ENCODE assay signal across 26 cellular contexts in the genomic region with DNA sequence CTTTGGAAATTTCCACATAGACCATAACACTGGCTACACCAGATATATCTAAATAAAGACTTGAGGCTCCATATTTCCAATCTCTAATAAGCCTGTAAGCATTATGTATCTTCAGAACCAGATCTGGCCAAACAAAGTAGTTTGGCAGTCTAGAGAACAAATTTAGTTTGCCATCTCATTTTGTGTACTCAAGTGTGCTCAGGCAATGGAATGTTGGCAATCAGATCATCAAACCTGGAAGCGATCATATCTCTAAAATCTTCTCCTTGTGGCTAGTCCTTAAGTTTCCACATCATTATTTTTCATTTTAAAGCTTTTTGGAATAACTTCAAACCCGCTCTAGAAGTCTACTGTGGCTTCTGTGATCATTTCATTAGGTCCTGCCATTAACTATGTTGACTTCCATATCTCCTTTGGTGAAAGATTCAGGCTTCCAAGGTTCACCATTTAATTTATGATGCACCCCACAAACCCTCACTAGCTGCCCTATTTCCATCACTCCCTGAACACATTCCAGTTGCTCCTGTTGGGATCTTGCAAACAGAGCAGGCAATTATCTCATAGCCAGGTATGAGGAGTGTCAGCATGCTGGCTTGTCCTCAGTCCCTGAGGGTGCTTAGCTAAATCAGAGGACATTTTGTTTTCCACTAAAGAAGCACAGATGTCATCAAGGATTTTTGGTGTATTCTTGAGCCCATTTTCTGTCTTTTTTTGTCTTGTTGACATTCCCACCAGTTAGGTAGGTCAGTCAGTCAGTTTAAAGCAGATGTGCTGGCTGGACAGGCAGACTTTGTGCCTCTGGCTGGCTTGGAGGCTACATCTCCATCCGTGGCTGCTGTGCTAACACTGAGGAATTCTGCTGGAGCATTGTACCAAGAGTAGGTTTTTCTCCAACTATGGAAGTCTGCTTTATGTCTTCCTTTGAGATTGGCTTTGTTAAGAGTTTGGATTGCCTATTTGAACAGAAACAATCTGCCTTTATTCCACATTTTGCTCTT. TPM values are rescaled to one million over a fixed set of nuclear protein-coding genes. Genes with fewer than 3 reads are reported as not detected.
DNase-seq lines count a peak whose midpoint lies in the region; ATAC-seq and TF ChIP-seq lines count a peak whose summit lies in the region.
"Had no signal": no experiment of that assay in that cellular context is flagged by ENCODE, and none has a peak within 500 bp of the region (broad histone marks: within the 10 kb centered on the region; RNA-seq: fewer than 3 reads in every experiment).

No MANE protein-coding gene starts in this region.

- no peak overlapping the region for H2AK5ac ChIP-seq in trophoblast cell (ENCODE audit: low read length)

- TF ChIP-seq EP300 in suprapubic skin (IDR thresholded peaks at IDR 0.05) = no peak

- H4K91ac ChIP-seq in trophoblast cell (ENCODE audit: low read depth, low read length) = no peak overlapping the region

- H3K14ac ChIP-seq in trophoblast cell (ENCODE audit: low read length) = no peak overlapping the region

- no peaks in the 10 kb centered on the region for H3K36me3 ChIP-seq in trophoblast cell (ENCODE audit: control insufficient read depth in 1 of 2, insufficient read depth in 2 of 2, low read length in 2 of 2)
- H3K36me3 ChIP-seq in suprapubic skin = no peaks in the 10 kb centered on the region
- H3K36me3 ChIP-seq: SJCRH30 had no signal

- peaks cover 5% of the 10 kb centered on the region for H3K79me1 ChIP-seq in trophoblast cell (ENCODE audit: low read length)

- H3K27ac ChIP-seq in 22Rv1 (peak overlapping the region; percentile 64), trophoblast cell (ENCODE audit: low read depth, low read length) (peak overlapping the region; percentile 43), suprapubic skin (no peak overlapping the region)
- H3K27ac ChIP-seq: PC-9, SJCRH30 had no signal

- H3K9me3 ChIP-seq in trophoblast cell (ENCODE audit: insufficient read depth, low read depth, low read length) = no peaks in the 10 kb centered on the region
- H3K9me3 ChIP-seq in suprapubic skin = no peaks in the 10 kb centered on the region
- H3K9me3 ChIP-seq: Caco-2, SJCRH30 had no signal

- no peak overlapping the region for H2BK120ac ChIP-seq in trophoblast cell (ENCODE audit: insufficient read depth, low read length, poor library complexity)

- no peak overlapping the region for H4K12ac ChIP-seq in trophoblast cell (ENCODE audit: low read depth, low read length)

- H3K9ac ChIP-seq in trophoblast cell (ENCODE audit: low read length) = no peak overlapping the region

- no CpG with 5 or more reads among the region's 3 CpGs for WGBS in trophoblast cell (ENCODE audit: extremely low coverage, insufficient coverage, insufficient read length)
- WGBS in suprapubic skin = 39% methylated on average over 3 of the region's 3 CpGs

- no peak overlapping the region for H3K4me2 ChIP-seq in trophoblast cell (ENCODE audit: low read length)
- H3K4me2 ChIP-seq: PC-9 had no signal

- H3K27me3 ChIP-seq in trophoblast cell (ENCODE audit: insufficient read depth, low read length) (no peaks in the 10 kb centered on the region), suprapubic skin (no peaks in the 10 kb centered on the region)
- H3K27me3 ChIP-seq: SJCRH30 had no signal

- TF ChIP-seq POLR2A in suprapubic skin (IDR thresholded peaks at IDR 0.05) = no peak

- no peak overlapping the region for H2AFZ ChIP-seq in trophoblast cell (ENCODE audit: insufficient read depth, low read length, poor library complexity)
- H2AFZ ChIP-seq: PC-9 had no signal

- H2BK12ac ChIP-seq in trophoblast cell (ENCODE audit: low read length) = no peak overlapping the region

- no peak overlapping the region for H3K18ac ChIP-seq in trophoblast cell (ENCODE audit: low read length)

- no peak for ATAC-seq in GM18502 (IDR thresholded peaks at IDR 0.05; ENCODE audit: poor library complexity, unreplicated experiment)
- ATAC-seq: CD8-positive, alpha-beta T cell; Right ventricle myocardium inferior; SK-N-SH treated with all-trans-retinoic acid at 6 μM for 48 hours had no signal

- H3K4me1 ChIP-seq in trophoblast cell (ENCODE audit: control insufficient read depth in 1 of 2, insufficient read depth in 2 of 2, low read length in 2 of 2) (peaks cover 11 to 16% of the 10 kb centered on the region in 2 experiments), suprapubic skin (peaks cover 7% of the 10 kb centered on the region)
- H3K4me1 ChIP-seq: SJCRH30 had no signal

- no peak overlapping the region for H3K23ac ChIP-seq in trophoblast cell (ENCODE audit: low read length)

- H3K4me3 ChIP-seq in LNCaP clone FGC (ENCODE audit: low read depth, low read length) (no peak overlapping the region), fibroblast of villous mesenchyme (ENCODE audit: low read depth, low read length) (no peak overlapping the region), trophoblast cell (ENCODE audit: low read depth, low read length) (no peak overlapping the region), suprapubic skin (no peak overlapping the region)
- H3K4me3 ChIP-seq: PC-9, SJCRH30 had no signal

- peak; percentile 59 for DNase-seq in LNCaP clone FGC (ENCODE audit: low read depth)
- peak; percentile 13 for DNase-seq in fibroblast of villous mesenchyme (ENCODE audit: low read depth)
- DNase-seq in trophoblast cell = peak; percentile 54 to 85
- DNase-seq in ecto neural progenitor cell (ENCODE audit: low spot score) = no peak
- no peak for DNase-seq in 8988T
- no peak for DNase-seq in suprapubic skin (ENCODE audit: low spot score in 2 of 2)
- DNase-seq: AML-193; C1 segment of cervical spinal cord; Caco-2; CD8-positive, alpha-beta T cell; DMS 273 treated with DMSO at 0.1 percent for 48 hours; DMS79 treated with DMSO at 0.1 percent for 48 hours; KBM-7; NCI-H1048; NCI-H1694; NCI-H2029 treated with DMSO at 0.1 percent for 48 hours; NCI-H446 treated with DMSO at 0.1 percent for 48 hours; NCI-H526; NCI-H82; NK-92 treated with Interleukin-12 subunit alpha and Interleukin-12 subunit beta, amount 100 ng/mL, for 24 hours; PC-9; SJCRH30 had no signal

- no peak overlapping the region for H2BK5ac ChIP-seq in trophoblast cell (ENCODE audit: low read depth, low read length, poor library complexity)

- no peak overlapping the region for H3K4ac ChIP-seq in trophoblast cell (ENCODE audit: low read depth, low read length)

- peak overlapping the region; percentile 56 for H4K8ac ChIP-seq in trophoblast cell (ENCODE audit: low read depth, low read length)

- no peak for TF ChIP-seq CTCF in 22Rv1 (IDR thresholded peaks at IDR 0.05)
- TF ChIP-seq CTCF in LNCaP clone FGC (IDR thresholded peaks at IDR 0.05; ENCODE audit: control insufficient read depth, extremely low read depth, insufficient read depth) = no peak
- TF ChIP-seq CTCF in fibroblast of villous mesenchyme (IDR thresholded peaks at IDR 0.05; ENCODE audit: insufficient read depth, low read depth, low read length) = no peak
- no peak for TF ChIP-seq CTCF in suprapubic skin (IDR thresholded peaks at IDR 0.05)

- H3K79me2 ChIP-seq in trophoblast cell (ENCODE audit: control insufficient read depth, insufficient read depth, low read length, poor library complexity) = no peaks in the 10 kb centered on the region

RNA-seq across cellular contexts. Expression of gene WDR75, which starts 46.3 kb away (rescaled TPM):
- total RNA-seq in fibroblast of villous mesenchyme (34.5 and 47.5 TPM in 2 replicates), suprapubic skin (100 to 1,000 TPM in 1 of 4 donors, 10 to 100 TPM in 3; 24.2 to 130 (median 41.1) TPM)
- 28.1 and 29.2 TPM in 2 replicates for polyA plus RNA-seq in trophoblast cell (2013)

Comparison
In these comparisons a context has a peak if more than half of its experiments do, and no peak if none do; other contexts are left out.
1. DNase-seq: peak in LNCaP clone FGC (single experiment), fibroblast of villous mesenchyme (single experiment) and trophoblast cell (2 of 2); none in ecto neural progenitor cell (single experiment), 8988T (single experiment) and suprapubic skin (0 of 2).